Comparison of ENCODE assay signal across 9 cellular contexts in genomic region chr5:141402553-141403328, GRCh38. TPM values are rescaled to one million over a fixed set of nuclear protein-coding genes. Genes with fewer than 3 reads are reported as not detected.
DNase-seq lines count a peak whose midpoint lies in the region; ATAC-seq, FAIRE-seq and TF ChIP-seq lines count a peak whose summit lies in the region.
"Had no signal": no experiment of that assay in that cellular context is flagged by ENCODE, and none has a peak within 500 bp of the region (broad histone marks: within the 10 kb centered on the region; RNA-seq: fewer than 3 reads in every experiment).

TSS of gene PCDHGA9 (plus strand) at chr5:141402778. CDS start at chr5:141402953, 175 bp downstream.

- peak; percentile 52 for TF ChIP-seq CTCF in choroid plexus epithelial cell (conservative IDR thresholded peaks at IDR 0.05; ENCODE audit: low read depth, low read length)

- no peak for FAIRE-seq in HTR-8/SVneo (lab: Jason Lieb, UNC)

- peaks cover 34 to 54% of the 10 kb centered on the region in 2 donors for H3K27me3 Mint-ChIP-seq in natural killer cell treated with Interleukin-12 subunit alpha and Interleukin-12 subunit beta and Interleukin-15 and Interleukin-18, amount 100 ng/mL, for 72 hours

- H3K9me3 Mint-ChIP-seq in natural killer cell treated with Interleukin-12 subunit alpha and Interleukin-12 subunit beta and Interleukin-15 and Interleukin-18, amount 100 ng/mL, for 72 hours = peaks cover 4% of the 10 kb centered on the region

- H3K27ac Mint-ChIP-seq in natural killer cell treated with Interleukin-12 subunit alpha and Interleukin-12 subunit beta and Interleukin-15 and Interleukin-18, amount 100 ng/mL, for 72 hours = no peak within 1 kb of the TSS
- H3K27ac Mint-ChIP-seq: dendritic cell treated with granulocyte-macrophage colony-stimulating factor and Interleukin-4, amounts not matched to agents 40 ng/mL and 50 ng/mL, for 4 days had no signal

- peak within 1 kb of the TSS; percentile 38 for H3K4me3 ChIP-seq in choroid plexus epithelial cell (ENCODE audit: low read depth, low read length)

- peaks cover 11 to 12% of the 10 kb centered on the region in 2 donors for H3K4me1 Mint-ChIP-seq in natural killer cell treated with Interleukin-12 subunit alpha and Interleukin-12 subunit beta and Interleukin-15 and Interleukin-18, amount 100 ng/mL, for 72 hours (ENCODE audit: low read depth in 2 of 2)

- peak within 1 kb of the TSS; percentile 43 for H3K4me3 Mint-ChIP-seq in natural killer cell treated with Interleukin-12 subunit alpha and Interleukin-12 subunit beta and Interleukin-15 and Interleukin-18, amount 100 ng/mL, for 72 hours
- H3K4me3 Mint-ChIP-seq: dendritic cell treated with granulocyte-macrophage colony-stimulating factor and Interleukin-4, amounts not matched to agents 40 ng/mL and 50 ng/mL, for 4 days had no signal

- ATAC-seq in HG03432 (IDR thresholded peaks at IDR 0.05; ENCODE audit: unreplicated experiment) (peak; percentile 43), HG03039 (IDR thresholded peaks at IDR 0.05; ENCODE audit: unreplicated experiment) (no peak)
- no peak for ATAC-seq in natural killer cell treated with Interleukin-12 subunit alpha and Interleukin-12 subunit beta and Interleukin-15 and Interleukin-18, amount 100 ng/mL, for 72 hours

- H3K36me3 Mint-ChIP-seq in natural killer cell treated with Interleukin-12 subunit alpha and Interleukin-12 subunit beta and Interleukin-15 and Interleukin-18, amount 100 ng/mL, for 72 hours = peaks cover 6% of the 10 kb centered on the region

- DNase-seq in CD1c-positive myeloid dendritic cell (ENCODE audit: extremely low spot score) = peak; percentile 53
- DNase-seq in choroid plexus epithelial cell (ENCODE audit: low read depth) = peak; percentile 43
- DNase-seq in natural killer cell treated with Interleukin-12 subunit alpha and Interleukin-12 subunit beta and Interleukin-15 and Interleukin-18, amount 100 ng/mL, for 72 hours (ENCODE audit: low spot score) = no peak
- DNase-seq in activated CD4-positive, CD25-positive, alpha-beta regulatory T cell treated with anti-CD3 and anti-CD28 coated beads, Interleukin-2, amount 50 U/mL, for 72 hours = no peak
- DNase-seq in HTR-8/SVneo (ENCODE audit: insufficient read length, low spot score) = no peak
- no peak for DNase-seq in DMS79 treated with DMSO at 0.1 percent for 48 hours (lab: John Stamatoyannopoulos, UW)

RNA-seq across cellular contexts. Expression of gene PCDHGA9, which starts in this region (rescaled TPM):
- under 1 TPM; 0.71 to 0.92 TPM for total RNA-seq in natural killer cell treated with Interleukin-12 subunit alpha and Interleukin-12 subunit beta and Interleukin-15 and Interleukin-18, amount 100 ng/mL, for 72 hours

Comparison
In these comparisons a context has a peak if more than half of its experiments do, and no peak if none do; other contexts are left out.
1. DNase-seq: peak in CD1c-positive myeloid dendritic cell (single experiment) and choroid plexus epithelial cell (single experiment); none in natural killer cell treated with Interleukin-12 subunit alpha and Interleukin-12 subunit beta and Interleukin-15 and Interleukin-18, amount 100 ng/mL, for 72 hours (single experiment), activated CD4-positive, CD25-positive, alpha-beta regulatory T cell treated with anti-CD3 and anti-CD28 coated beads, Interleukin-2, amount 50 U/mL, for 72 hours (single experiment), HTR-8/SVneo (single experiment) and DMS79 treated with DMSO at 0.1 percent for 48 hours (single experiment).